Comparison of ENCODE assay signal across 26 cellular contexts in genomic region chr11:126335463-126335760, GRCh38. TPM values are rescaled to one million over a fixed set of nuclear protein-coding genes. Genes with fewer than 3 reads are reported as not detected.
DNase-seq lines count a peak whose midpoint lies in the region; ATAC-seq and TF ChIP-seq lines count a peak whose summit lies in the region.
"Had no signal": no experiment of that assay in that cellular context is flagged by ENCODE, and none has a peak within 500 bp of the region (broad histone marks: within the 10 kb centered on the region; RNA-seq: fewer than 3 reads in every experiment).

No MANE protein-coding gene starts in this region.

- H3K4me1 ChIP-seq in SJCRH30 (peaks cover 45% of the 10 kb centered on the region), foreskin keratinocyte (no peaks in the 10 kb centered on the region)
- H3K4me1 ChIP-seq: HAP-1, prostate gland had no signal

- H3K27me3 Mint-ChIP-seq in natural killer cell treated with Interleukin-12 subunit alpha and Interleukin-12 subunit beta and Interleukin-15 and Interleukin-18, amount 100 ng/mL, for 72 hours: no peaks in the 10 kb centered on the region
- H3K27me3 Mint-ChIP-seq: memory B cell had no signal

- H3K27ac ChIP-seq in C4-2B (0 out of 2 replicates have a peak overlapping the region, but pooled peaks have one; percentile 3), SJCRH30 (peak overlapping the region; percentile 80), foreskin keratinocyte (no peak overlapping the region)
- H3K27ac ChIP-seq: PC-9, prostate gland, SJSA1, tibial artery had no signal

- no peaks in the 10 kb centered on the region for H3K9me3 ChIP-seq in SJCRH30 (replicated peaks)
- H3K9me3 ChIP-seq: BE2C, Caco-2, HAP-1, neutrophil, prostate gland, SJSA1, tibial artery had no signal

- no peaks in the 10 kb centered on the region for H3K36me3 ChIP-seq in SJCRH30
- H3K36me3 ChIP-seq: BE2C, prostate gland, SJSA1 had no signal

- DNase-seq in SJCRH30 (no peak), left ventricle myocardium superior (no peak), foreskin keratinocyte (no peak), activated gamma-delta T cell treated with Interleukin-2 at 50 U/mL for 16 hours (no peak)
- DNase-seq in natural killer cell treated with Interleukin-12 subunit alpha and Interleukin-12 subunit beta and Interleukin-15 and Interleukin-18, amount 100 ng/mL, for 72 hours (ENCODE audit: low spot score): peak; percentile 49
- DNase-seq in activated effector memory CD4-positive, alpha-beta T cell treated with anti-CD3 and anti-CD28 coated beads, Interleukin-2, amount 50 U/mL, for 16 hours: no peak
- DNase-seq: activated CD8-positive, alpha-beta T cell treated with anti-CD3 and anti-CD28 coated beads, Interleukin-2, amount 10 ng/mL, durations not matched to agents 7 days and 5 days; BE2C; Caco-2; cerebellar nuclear complex; head of caudate nucleus; NCI-H1105 treated with DMSO at 0.1 percent for 48 hours; NCI-H1930; NCI-H526; NK-92 treated with Interleukin-12 subunit alpha and Interleukin-12 subunit beta, amount 100 ng/mL, for 24 hours; stimulated activated CD4-positive, alpha-beta T cell treated with anti-CD3 and anti-CD28 coated beads, Interleukin-1b, Interleukin-23, amount 100 ng/mL, for 48 hours had no signal

- intact Hi-C loops in left ventricle myocardium superior (cut with micrococcal nuclease): no loop called here

- no peak overlapping the region for H3K4me3 ChIP-seq in SJCRH30
- H3K4me3 ChIP-seq: HAP-1, K562, PC-9, prostate gland, SJSA1, tibial artery had no signal

- ATAC-seq in left ventricle myocardium superior (peak; percentile 42), foreskin keratinocyte (no peak), GM18907 (IDR thresholded peaks at IDR 0.05; ENCODE audit: unreplicated experiment) (no peak)
- no peak for ATAC-seq in natural killer cell treated with Interleukin-12 subunit alpha and Interleukin-12 subunit beta and Interleukin-15 and Interleukin-18, amount 100 ng/mL, for 72 hours
- ATAC-seq: K562 had no signal

- peaks cover 12% of the 10 kb centered on the region for H3K36me3 Mint-ChIP-seq in natural killer cell treated with Interleukin-12 subunit alpha and Interleukin-12 subunit beta and Interleukin-15 and Interleukin-18, amount 100 ng/mL, for 72 hours

- no peaks in the 10 kb centered on the region for H3K27me3 ChIP-seq in SJCRH30
- H3K27me3 ChIP-seq in foreskin keratinocyte: no peaks in the 10 kb centered on the region
- H3K27me3 ChIP-seq: BE2C, neutrophil, SJSA1, tibial artery had no signal

- H3K4me3 Mint-ChIP-seq in natural killer cell treated with Interleukin-12 subunit alpha and Interleukin-12 subunit beta and Interleukin-15 and Interleukin-18, amount 100 ng/mL, for 72 hours: no peak overlapping the region
- H3K4me3 Mint-ChIP-seq: activated CD8-positive, alpha-beta T cell treated with anti-CD3 and anti-CD28 coated beads, Interleukin-2, amount 10 ng/mL, durations not matched to agents 7 days and 5 days; memory B cell had no signal

- no peak for TF ChIP-seq CTCF in C4-2B (conservative IDR thresholded peaks at IDR 0.05)
- TF ChIP-seq CTCF in foreskin keratinocyte (conservative IDR thresholded peaks at IDR 0.05): no peak

- H3K9me3 Mint-ChIP-seq in natural killer cell treated with Interleukin-12 subunit alpha and Interleukin-12 subunit beta and Interleukin-15 and Interleukin-18, amount 100 ng/mL, for 72 hours: no peaks in the 10 kb centered on the region
- H3K9me3 Mint-ChIP-seq: memory B cell had no signal

- peaks cover 55 to 80% of the 10 kb centered on the region in 2 donors for H3K4me1 Mint-ChIP-seq in natural killer cell treated with Interleukin-12 subunit alpha and Interleukin-12 subunit beta and Interleukin-15 and Interleukin-18, amount 100 ng/mL, for 72 hours (ENCODE audit: low read depth in 2 of 2)

- peak overlapping the region; percentile 90 to 99 for H3K27ac Mint-ChIP-seq in natural killer cell treated with Interleukin-12 subunit alpha and Interleukin-12 subunit beta and Interleukin-15 and Interleukin-18, amount 100 ng/mL, for 72 hours

RNA-seq across cellular contexts. Expression of gene ST3GAL4, which starts 20.1 kb away (rescaled TPM):
- 37.3 and 39.6 TPM in 2 replicates for total RNA-seq in SJCRH30 (2014; rRNA removed; shearing (Covaris generic))
- total RNA-seq in left ventricle myocardium superior (45.4 TPM), foreskin keratinocyte (35.0 and 36.1 TPM in 2 replicates)
- total RNA-seq in natural killer cell treated with Interleukin-12 subunit alpha and Interleukin-12 subunit beta and Interleukin-15 and Interleukin-18, amount 100 ng/mL, for 72 hours: 10 to 100 TPM; 60.4 to 60.9 TPM
- polyA plus RNA-seq in foreskin keratinocyte: 47.7 and 50.5 TPM in 2 replicates

RNA-seq across cellular contexts. Expression of gene DCPS, which starts 31.6 kb away (rescaled TPM):
- 21.3 and 24.5 TPM in 2 replicates for total RNA-seq in SJCRH30 (2014; rRNA removed; shearing (Covaris generic))
- total RNA-seq in left ventricle myocardium superior (11.1 TPM), foreskin keratinocyte (28.9 and 35.4 TPM in 2 replicates)
- 10 to 100 TPM; 32.8 to 46.7 TPM for total RNA-seq in natural killer cell treated with Interleukin-12 subunit alpha and Interleukin-12 subunit beta and Interleukin-15 and Interleukin-18, amount 100 ng/mL, for 72 hours
- 33.5 and 43.9 TPM in 2 replicates for polyA plus RNA-seq in foreskin keratinocyte

RNA-seq across cellular contexts. Expression of gene TIRAP, which starts 52.5 kb away (rescaled TPM):
- total RNA-seq in SJCRH30 (2014; rRNA removed; shearing (Covaris generic)): 0.76 and 1.1 TPM in 2 replicates
- total RNA-seq in left ventricle myocardium superior: 7.8 TPM
- total RNA-seq in natural killer cell treated with Interleukin-12 subunit alpha and Interleukin-12 subunit beta and Interleukin-15 and Interleukin-18, amount 100 ng/mL, for 72 hours: 10 to 100 TPM; 19.8 to 19.9 TPM
- 4.8 and 5.1 TPM in 2 replicates for total RNA-seq in foreskin keratinocyte
- polyA plus RNA-seq in foreskin keratinocyte: 2.4 and 2.6 TPM in 2 replicates
